30 cellular contexts compared by ENCODE assay signal in genomic region chr10:17523917-17524316, GRCh38.
"Had no signal": no experiment of that assay in that cellular context is flagged by ENCODE, and none has a peak within 500 bp of the region (broad histone marks: within the 10 kb centered on the region; RNA-seq: fewer than 3 reads in every experiment).

No MANE protein-coding gene starts in this region.

- H3K36me3 Mint-ChIP-seq: naive B cell; stimulated activated effector memory CD8-positive, alpha-beta T cell treated with anti-CD3 and anti-CD28 coated beads, Interleukin-12 subunit alpha, Interleukin-12 subunit beta, amount 100 ng/mL, for 72 hours; type B pancreatic cell had no signal

- H3K36me3 ChIP-seq: breast epithelium, esophagus muscularis mucosa, neutrophil, ovary, thoracic aorta, vagina had no signal

- H3K27me3 Mint-ChIP-seq: activated naive CD4-positive, alpha-beta T cell treated with anti-CD3 and anti-CD28 coated beads, Interleukin-2, amount 50 U/mL, for 24 hours; dendritic cell treated with granulocyte-macrophage colony-stimulating factor and Interleukin-4, amounts not matched to agents 40 ng/mL and 50 ng/mL, for 4 days; progenitor cell of endocrine pancreas; type B pancreatic cell had no signal

- H3K27me3 ChIP-seq: breast epithelium, esophagus muscularis mucosa, neutrophil, ovary, vagina had no signal

- H3K9me3 ChIP-seq: breast epithelium, esophagus muscularis mucosa, neutrophil, ovary, thoracic aorta, vagina had no signal

- H3K4me3 Mint-ChIP-seq: activated CD8-positive, alpha-beta T cell treated with anti-CD3 and anti-CD28 coated beads for 36 hours; activated naive CD4-positive, alpha-beta T cell treated with anti-CD3 and anti-CD28 coated beads, Interleukin-2, amount 50 U/mL, for 24 hours; activated naive CD8-positive, alpha-beta T cell treated with anti-CD3 and anti-CD28 coated beads, Interleukin-2, amount 50 U/mL, for 24 hours; activated T-cell treated with anti-CD3 and anti-CD28 coated beads, Interleukin-2, amount 50 U/mL, for 4 hours; dendritic cell treated with granulocyte-macrophage colony-stimulating factor and Interleukin-4, amounts not matched to agents 40 ng/mL and 50 ng/mL, for 4 days; endodermal cell; naive B cell; nephron progenitor cell; stimulated activated effector memory CD8-positive, alpha-beta T cell treated with anti-CD3 and anti-CD28 coated beads, Interleukin-12 subunit alpha, Interleukin-12 subunit beta, amount 100 ng/mL, for 72 hours; stimulated activated naive CD8-positive, alpha-beta T cell treated with anti-CD3 and anti-CD28 coated beads, Interleukin-15, Interleukin-2, amounts not matched to agents 100 ng/mL and 50 ng/mL, for 24 hours; T-helper 17 cell; type B pancreatic cell had no signal

- H3K9me3 Mint-ChIP-seq: activated naive CD4-positive, alpha-beta T cell treated with anti-CD3 and anti-CD28 coated beads, Interleukin-2, amount 50 U/mL, for 24 hours; activated naive CD8-positive, alpha-beta T cell treated with anti-CD3 and anti-CD28 coated beads, Interleukin-2, amount 50 U/mL, for 24 hours; activated T-cell treated with anti-CD3 and anti-CD28 coated beads, Interleukin-2, amount 50 U/mL, for 4 hours; activated T-helper 2 cell treated with anti-CD3 and anti-CD28 coated beads, Interferon-gamma antibody, Interleukin-2, Interleukin-4, amounts not matched to agents 10 μg/mL and 5 μg/mL and 100 μg/mL, durations not matched to agents 14 hours and 24 hours and 36 hours; stimulated activated effector memory CD8-positive, alpha-beta T cell treated with anti-CD3 and anti-CD28 coated beads, Interleukin-12 subunit alpha, Interleukin-12 subunit beta, amount 100 ng/mL, for 72 hours; type B pancreatic cell had no signal

- H3K27ac ChIP-seq: breast epithelium, esophagus muscularis mucosa, neutrophil, ovary, skin epidermis, thoracic aorta, vagina had no signal

- DNase-seq: activated CD4-positive, alpha-beta T cell treated with anti-CD3 and anti-CD28 coated beads, Interleukin-2, amount 50 U/mL, for 1 hour; activated CD8-positive, alpha-beta T cell treated with anti-CD3 and anti-CD28 coated beads for 36 hours; activated naive CD8-positive, alpha-beta T cell treated with anti-CD3 and anti-CD28 coated beads, Interleukin-2, amount 50 U/mL, for 24 hours; activated T-cell treated with anti-CD3 and anti-CD28 coated beads, Interleukin-2, amount 50 U/mL, for 4 hours; amygdala; central memory CD4-positive, alpha-beta T cell; endodermal cell; glutamatergic neuron; left ventricle myocardium superior; naive B cell; nephron progenitor cell; ovary; stimulated activated CD4-positive, alpha-beta T cell treated with anti-CD3 and anti-CD28 coated beads, Interleukin-12 subunit alpha, Interleukin-12 subunit beta, amount 100 ng/mL, for 4 hours; stimulated activated CD4-positive, alpha-beta T cell treated with anti-CD3 and anti-CD28 coated beads, Interleukin-4, amount 100 ng/mL, for 24 hours; T-helper 17 cell; T1000 had no signal

- H3K27ac Mint-ChIP-seq: activated CD8-positive, alpha-beta T cell treated with anti-CD3 and anti-CD28 coated beads for 36 hours; activated naive CD4-positive, alpha-beta T cell treated with anti-CD3 and anti-CD28 coated beads, Interleukin-2, amount 50 U/mL, for 24 hours; activated naive CD8-positive, alpha-beta T cell treated with anti-CD3 and anti-CD28 coated beads, Interleukin-2, amount 50 U/mL, for 24 hours; activated T-helper 2 cell treated with anti-CD3 and anti-CD28 coated beads, Interferon-gamma antibody, Interleukin-2, Interleukin-4, amounts not matched to agents 10 μg/mL and 5 μg/mL and 100 μg/mL, durations not matched to agents 14 hours and 24 hours and 36 hours; dendritic cell treated with granulocyte-macrophage colony-stimulating factor and Interleukin-4, amounts not matched to agents 40 ng/mL and 50 ng/mL, for 4 days; endodermal cell; naive B cell; nephron progenitor cell; progenitor cell of endocrine pancreas; stimulated activated effector memory CD8-positive, alpha-beta T cell treated with anti-CD3 and anti-CD28 coated beads, Interleukin-12 subunit alpha, Interleukin-12 subunit beta, amount 100 ng/mL, for 72 hours; stimulated activated naive CD8-positive, alpha-beta T cell treated with anti-CD3 and anti-CD28 coated beads, Interleukin-15, Interleukin-2, amounts not matched to agents 100 ng/mL and 50 ng/mL, for 24 hours; T-helper 17 cell; type B pancreatic cell had no signal

- ATAC-seq: activated CD8-positive, alpha-beta T cell treated with anti-CD3 and anti-CD28 coated beads for 36 hours; activated naive CD8-positive, alpha-beta T cell treated with anti-CD3 and anti-CD28 coated beads, Interleukin-2, amount 50 U/mL, for 24 hours; activated T-cell treated with anti-CD3 and anti-CD28 coated beads, Interleukin-2, amount 50 U/mL, for 4 hours; left ventricle myocardium superior; sciatic nerve; stimulated activated effector memory CD8-positive, alpha-beta T cell treated with anti-CD3 and anti-CD28 coated beads, Interleukin-12 subunit alpha, Interleukin-12 subunit beta, amount 100 ng/mL, for 72 hours; T-helper 17 cell had no signal

- H3K4me3 ChIP-seq: breast epithelium, esophagus muscularis mucosa, ovary, skin epidermis, thoracic aorta, vagina had no signal

- H3K4me1 ChIP-seq: breast epithelium, esophagus muscularis mucosa, vagina had no signal

- H3K4me1 Mint-ChIP-seq: activated naive CD4-positive, alpha-beta T cell treated with anti-CD3 and anti-CD28 coated beads, Interleukin-2, amount 50 U/mL, for 24 hours; endodermal cell; naive B cell; nephron progenitor cell; stimulated activated effector memory CD8-positive, alpha-beta T cell treated with anti-CD3 and anti-CD28 coated beads, Interleukin-12 subunit alpha, Interleukin-12 subunit beta, amount 100 ng/mL, for 72 hours; T-helper 17 cell had no signal
